Comparison of ENCODE assay signal across 25 cellular contexts in genomic region chr11:33668951-33669596, GRCh38. TPM values are rescaled to one million over a fixed set of nuclear protein-coding genes. Genes with fewer than 3 reads are reported as not detected.
"Had no signal": no experiment of that assay in that cellular context is flagged by ENCODE, and none has a peak within 500 bp of the region (broad histone marks: within the 10 kb centered on the region; RNA-seq: fewer than 3 reads in every experiment).

No MANE protein-coding gene starts in this region.

- H3K4me3 ChIP-seq: body of pancreas, right lobe of liver, skin epidermis, stomach, suprapubic skin, tibial nerve, uterus had no signal

- H3K4me3 Mint-ChIP-seq: activated CD8-positive, alpha-beta T cell treated with anti-CD3 and anti-CD28 coated beads, Interleukin-2, amount 10 ng/mL, durations not matched to agents 7 days and 5 days; activated naive CD4-positive, alpha-beta T cell treated with anti-CD3 and anti-CD28 coated beads, Interleukin-2, amount 50 U/mL, for 24 hours; activated T-helper 1 cell treated with anti-CD3 and anti-CD28 coated beads, Interleukin-12 subunit alpha, Interleukin-12 subunit beta, Interleukin-2, Interleukin-4 antibody, amounts not matched to agents 30 ng/mL and 10 ng/mL and 1 ng/mL, durations not matched to agents 14 hours and 24 hours and 36 hours; dendritic cell treated with granulocyte-macrophage colony-stimulating factor and Interleukin-4, amounts not matched to agents 40 ng/mL and 50 ng/mL, for 4 days; natural killer cell; T-helper 2 cell treated with Interferon-gamma antibody and Interleukin-4, amounts not matched to agents 5 μg/mL and 100 μg/mL, for 36 hours had no signal

- H3K9me3 Mint-ChIP-seq: activated naive CD4-positive, alpha-beta T cell treated with anti-CD3 and anti-CD28 coated beads, Interleukin-2, amount 50 U/mL, for 24 hours; activated T-helper 1 cell treated with anti-CD3 and anti-CD28 coated beads, Interleukin-12 subunit alpha, Interleukin-12 subunit beta, Interleukin-2, Interleukin-4 antibody, amounts not matched to agents 30 ng/mL and 10 ng/mL and 1 ng/mL, durations not matched to agents 14 hours and 24 hours and 36 hours; dendritic cell treated with granulocyte-macrophage colony-stimulating factor and Interleukin-4, amounts not matched to agents 40 ng/mL and 50 ng/mL, for 4 days; natural killer cell; T-helper 2 cell treated with Interferon-gamma antibody and Interleukin-4, amounts not matched to agents 5 μg/mL and 100 μg/mL, for 36 hours had no signal

- H3K36me3 ChIP-seq: right lobe of liver, stomach, suprapubic skin, uterus, WERI-Rb-1 had no signal

- H3K4me1 Mint-ChIP-seq: activated naive CD4-positive, alpha-beta T cell treated with anti-CD3 and anti-CD28 coated beads, Interleukin-2, amount 50 U/mL, for 24 hours had no signal

- DNase-seq: activated CD4-positive, alpha-beta T cell treated with anti-CD3 and anti-CD28 coated beads for 1 hour; activated CD4-positive, alpha-beta T cell treated with anti-CD3 and anti-CD28 coated beads, Interleukin-2, amount 50 U/mL, for 1 hour; activated CD8-positive, alpha-beta T cell treated with anti-CD3 and anti-CD28 coated beads, Interleukin-2, amount 10 ng/mL, durations not matched to agents 7 days and 5 days; activated gamma-delta T cell; anterior cingulate cortex; body of pancreas; effector memory CD4-positive, alpha-beta T cell; islet precursor cell; left cardiac atrium; midbrain; natural killer cell; right lobe of liver; stimulated activated CD4-positive, alpha-beta T cell treated with anti-CD3 and anti-CD28 coated beads, Interleukin-1b, Interleukin-23, amount 100 ng/mL, for 48 hours; stomach; uterus; WERI-Rb-1 had no signal

- ATAC-seq: activated CD8-positive, alpha-beta T cell treated with anti-CD3 and anti-CD28 coated beads, Interleukin-2, amount 10 ng/mL, durations not matched to agents 7 days and 5 days; body of pancreas; left cardiac atrium; natural killer cell; right lobe of liver had no signal

- H3K27me3 ChIP-seq: body of pancreas, right lobe of liver, suprapubic skin, tibial nerve, uterus had no signal

- H3K27ac ChIP-seq: body of pancreas, right lobe of liver, skin epidermis, stomach, suprapubic skin, uterus, WERI-Rb-1 had no signal

- H3K4me1 ChIP-seq: body of pancreas, right lobe of liver, stomach, uterus had no signal

- H3K36me3 Mint-ChIP-seq: activated naive CD4-positive, alpha-beta T cell treated with anti-CD3 and anti-CD28 coated beads, Interleukin-2, amount 50 U/mL, for 24 hours; natural killer cell had no signal

- H3K9me3 ChIP-seq: body of pancreas, right lobe of liver, stomach, suprapubic skin, tibial nerve, uterus had no signal

- H3K27ac Mint-ChIP-seq: activated CD8-positive, alpha-beta T cell treated with anti-CD3 and anti-CD28 coated beads, Interleukin-2, amount 10 ng/mL, durations not matched to agents 7 days and 5 days; activated T-helper 1 cell treated with anti-CD3 and anti-CD28 coated beads, Interleukin-12 subunit alpha, Interleukin-12 subunit beta, Interleukin-2, Interleukin-4 antibody, amounts not matched to agents 30 ng/mL and 10 ng/mL and 1 ng/mL, durations not matched to agents 14 hours and 24 hours and 36 hours; dendritic cell treated with granulocyte-macrophage colony-stimulating factor and Interleukin-4, amounts not matched to agents 40 ng/mL and 50 ng/mL, for 4 days; natural killer cell; T-helper 2 cell treated with Interferon-gamma antibody and Interleukin-4, amounts not matched to agents 5 μg/mL and 100 μg/mL, for 36 hours had no signal

RNA-seq across cellular contexts. Expression of gene C11orf91, which starts 31.6 kb away (rescaled TPM):
- total RNA-seq: activated CD8-positive, alpha-beta T cell treated with anti-CD3 and anti-CD28 coated beads, Interleukin-2, amount 10 ng/mL, durations not matched to agents 7 days and 5 days; body of pancreas; frontal cortex; liver; natural killer cell; right lobe of liver; stomach; suprapubic skin; tibial nerve; uterus had no signal
- polyA plus RNA-seq: liver, stomach had no signal
